In the genomic region with DNA sequence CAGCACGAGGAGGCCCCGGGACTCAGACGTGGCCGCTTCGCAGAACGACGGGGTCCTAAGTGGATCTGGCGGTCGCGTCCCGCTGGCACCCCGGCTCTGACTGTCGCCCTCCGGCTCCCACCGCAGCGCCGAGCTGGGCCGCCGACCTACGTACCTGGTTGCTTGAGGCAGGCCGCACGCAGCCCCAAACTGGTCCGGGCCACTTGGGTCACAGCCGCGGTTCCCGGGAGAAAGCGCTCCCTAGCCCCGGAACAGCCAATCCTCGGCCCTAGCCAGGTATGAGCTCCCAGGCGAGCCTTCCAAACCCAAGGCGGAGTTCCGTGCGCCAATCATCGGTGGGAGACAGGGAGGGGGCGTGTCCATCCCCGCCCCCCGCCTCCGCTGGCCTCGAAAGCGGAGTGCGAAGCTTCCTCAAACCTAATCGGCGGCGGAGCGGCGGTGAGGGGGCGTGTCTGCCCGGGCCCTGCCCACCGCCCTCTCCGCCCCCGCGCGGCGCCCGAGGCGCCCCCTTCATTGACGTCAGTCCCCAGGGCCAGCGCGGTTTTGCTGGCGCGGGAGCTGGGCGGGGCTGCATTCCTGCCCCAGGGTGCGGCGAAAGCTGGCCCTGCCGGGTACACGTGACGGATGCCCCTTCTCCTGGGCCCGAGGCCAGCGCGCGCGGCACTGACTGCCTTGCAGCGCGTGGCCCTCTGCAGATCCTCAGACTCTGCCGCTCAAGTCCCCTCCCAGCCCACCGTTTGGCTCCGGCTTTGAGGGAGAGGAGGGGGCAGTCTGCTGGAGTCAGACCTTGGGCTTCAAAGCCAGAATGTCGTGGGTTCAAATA, we compare ENCODE assay signal across 8 cellular contexts. TPM values are rescaled to one million over a fixed set of nuclear protein-coding genes. Genes with fewer than 3 reads are reported as not detected.
DNase-seq lines count a peak whose midpoint lies in the region; ATAC-seq lines count a peak whose summit lies in the region.

A gene with protein sequence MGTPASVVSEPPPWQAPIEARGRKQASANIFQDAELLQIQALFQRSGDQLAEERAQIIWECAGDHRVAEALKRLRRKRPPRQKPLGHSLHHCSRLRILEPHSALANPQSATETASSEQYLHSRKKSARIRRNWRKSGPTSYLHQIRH (minus strand): TSS at position 280 of the 823 bp plus-strand sequence. CDS start 7,336 bp downstream, outside the sequence.

- H3K4me1 ChIP-seq in endocrine pancreas (ENCODE audit: control insufficient read depth, insufficient read depth, low read length) = peaks cover 5% of the 10 kb centered on the region

- H3K27me3 ChIP-seq in endocrine pancreas (ENCODE audit: control insufficient read depth, insufficient read depth, low read length) = no peaks in the 10 kb centered on the region

- ATAC-seq in GM21390 (IDR thresholded peaks at IDR 0.05; ENCODE audit: unreplicated experiment) = peak; percentile 95

- no peaks in the 10 kb centered on the region for H3K9me3 ChIP-seq in endocrine pancreas (ENCODE audit: control insufficient read depth, low read length)

- H3K4me3 ChIP-seq in endocrine pancreas (ENCODE audit: control insufficient read depth, insufficient read depth, low read length) = peak within 1 kb of the TSS; percentile 31

- H3K36me3 ChIP-seq in endocrine pancreas (ENCODE audit: control insufficient read depth, insufficient read depth, low read length) = no peaks in the 10 kb centered on the region

- in situ Hi-C loops in Caki2 (cut with HindIII; ENCODE audit: low pct_unique_long_range_greater_than_20kb, low sequenced_read_pairs) = no loop called here

- peak; percentile 99 for DNase-seq in Caki2 (ENCODE audit: low read depth)
- peak in 75 of 76 experiments; percentile 54 to 100 (median 98) for DNase-seq in HUDEP-2 (lab: John Stamatoyannopoulos, UW; ENCODE audit: unreplicated experiment in 76 of 76)
- peak; percentile 97 for DNase-seq in NOMO-1 treated with dmso at 0.1 percent for 144 hours (lab: John Stamatoyannopoulos, UW; ENCODE audit: unreplicated experiment)
- DNase-seq in activated CD8-positive, alpha-beta memory T cell treated with anti-CD3 and anti-CD28 coated beads, Interleukin-2, amount 50 U/mL, for 1 hour (ENCODE audit: extremely low read depth) = peak; percentile 89
- peak; percentile 99 for DNase-seq in mesenteric fat pad (ENCODE audit: low spot score)
- DNase-seq in stimulated activated CD8-positive, alpha-beta memory T cell treated with anti-CD3 and anti-CD28 coated beads, Interleukin-15, amount 100 ng/mL, for 1 hour (ENCODE audit: low read depth) = peak; percentile 86

- peak within 1 kb of the TSS; percentile 89 for H3K9ac ChIP-seq in endocrine pancreas (ENCODE audit: control insufficient read depth, insufficient read depth, low read length)

RNA-seq across cellular contexts. Expression of the gene that starts here (rescaled TPM):
- 44.0 and 46.1 TPM in 2 replicates for total RNA-seq in Caki2 (2014; rRNA removed; shearing (Covaris generic); ENCODE audit: low replicate concordance)
- total RNA-seq in mesenteric fat pad = 30.5 TPM

Comparison
In these comparisons a context has a peak if more than half of its experiments do, and no peak if none do; other contexts are left out.
1. Peak in every context shown above with its lines: DNase-seq, ATAC-seq and H3K4me3 ChIP-seq.